ENCODE assay signal across 9 cellular contexts in genomic region chr17:4594406-4595349, GRCh38. TPM values are rescaled to one million over a fixed set of nuclear protein-coding genes. Genes with fewer than 3 reads are reported as not detected.
A peak's percentile ranks its signal among the peaks of the same experiment; 100 is the strongest.
DNase-seq lines count a peak whose midpoint lies in the region; ATAC-seq, FAIRE-seq and TF ChIP-seq lines count a peak whose summit lies in the region.
"Had no signal": no experiment of that assay in that cellular context is flagged by ENCODE, and none has a peak within 500 bp of the region (broad histone marks: within the 10 kb centered on the region; RNA-seq: fewer than 3 reads in every experiment).

No MANE protein-coding gene starts in this region.

- POLR2A ChIA-PET in WTC11 (lab: Charles Lee): interaction anchor here (0.8 kb wide), 2 partner anchors 12 to 31 kb away, joined by 3 read pairs; no protein-coding TSS in a partner anchor

- H3K4me3 Mint-ChIP-seq in WTC11: no peak overlapping the region
- no peak overlapping the region for H3K4me3 Mint-ChIP-seq in endothelial cell (ENCODE audit: unreplicated experiment)

- FAIRE-seq in GM12892 (lab: Jason Lieb, UNC): no peak
- FAIRE-seq: keratinocyte had no signal

- 80 to 85% (median 84%) methylated on average over 31 to 33 of the region's 33 CpGs for WGBS in ovary, 3 donors

- H3K9me3 Mint-ChIP-seq in WTC11 (no peaks in the 10 kb centered on the region), endothelial cell (ENCODE audit: unreplicated experiment) (no peaks in the 10 kb centered on the region)

- no peak overlapping the region for H3K27ac Mint-ChIP-seq in WTC11
- peak overlapping the region; percentile 52 for H3K27ac Mint-ChIP-seq in endothelial cell (ENCODE audit: unreplicated experiment)

- ATAC-seq in WTC11 (peak; percentile 75), GM18511 (IDR thresholded peaks at IDR 0.05; ENCODE audit: unreplicated experiment) (no peak)

- H3K27me3 Mint-ChIP-seq in WTC11 (ENCODE audit: low read depth): no peaks in the 10 kb centered on the region
- peaks cover 11% of the 10 kb centered on the region for H3K27me3 Mint-ChIP-seq in endothelial cell (ENCODE audit: unreplicated experiment)

- TF ChIP-seq CTCF in WTC11 (IDR thresholded peaks at IDR 0.05): peak; percentile 55
- TF ChIP-seq CTCF in endothelial cell (IDR thresholded peaks at IDR 0.05; ENCODE audit: unreplicated experiment): peak; percentile 48
- no peak for TF ChIP-seq CTCF in ovary (IDR thresholded peaks at IDR 0.05)

- H3K27me3 ChIP-seq in ovary: no peaks in the 10 kb centered on the region

- TF ChIP-seq EP300 in ovary (IDR thresholded peaks at IDR 0.05): no peak

- no peaks in the 10 kb centered on the region for H3K36me3 ChIP-seq in ovary

- no peak overlapping the region for H3K4me3 ChIP-seq in ovary

- CTCF ChIA-PET in WTC11 (lab: Charles Lee): interaction anchor here (0.5 to 2.4 kb wide), 26 partner anchors 8 to 1459 kb away, joined by 3 to 23 read pairs (median 4); partner anchors contain the start of genes ARRB2, GGT6, SMTNL2 and SPNS2

- H3K36me3 Mint-ChIP-seq in WTC11 (no peaks in the 10 kb centered on the region), endothelial cell (ENCODE audit: low read depth, unreplicated experiment) (no peaks in the 10 kb centered on the region)

- H3K27ac ChIP-seq in ovary: no peak overlapping the region

- H3K4me1 ChIP-seq in ovary (ENCODE audit: insufficient read depth): peaks cover 18% of the 10 kb centered on the region

- no peak for TF ChIP-seq POLR2A in GM12892 (IDR thresholded peaks at IDR 0.05; ENCODE audit: low read depth, low read length)
- TF ChIP-seq POLR2A in ovary (IDR thresholded peaks at IDR 0.05): no peak

- no peaks in the 10 kb centered on the region for H3K9me3 ChIP-seq in ovary

- H3K4me1 Mint-ChIP-seq in WTC11: peaks cover 20% of the 10 kb centered on the region
- H3K4me1 Mint-ChIP-seq in endothelial cell (ENCODE audit: unreplicated experiment): peaks cover 10% of the 10 kb centered on the region

- DNase-seq in GM12892 (ENCODE audit: insufficient read length) (peak; percentile 64), WTC11 (ENCODE audit: low spot score) (peak; percentile 76), endothelial cell (ENCODE audit: low spot score) (peak; percentile 69), NCI-H345 treated with DMSO at 0.1 percent for 48 hours (lab: John Stamatoyannopoulos, UW; ENCODE audit: unreplicated experiment) (no peak), ovary (no peak), NCI-H2029 treated with DMSO at 0.1 percent for 48 hours (lab: John Stamatoyannopoulos, UW) (no peak)
- DNase-seq in stimulated activated CD4-positive, alpha-beta T cell treated with anti-CD3 and anti-CD28 coated beads, Interleukin-12 subunit alpha, Interleukin-12 subunit beta, amount 100 ng/mL, for 48 hours (ENCODE audit: low read depth in 2 of 3, low spot score in 1 of 3): peak in 2 of 3 donors; percentile 10 to 29

- intact Hi-C loops in ovary (cut with DNase I): no loop called here

TF ChIP-seq in WTC11, 78 proteins besides CTCF, POLR2A, EP300 and RAD21:
- TF ChIP-seq, protein P1, sequence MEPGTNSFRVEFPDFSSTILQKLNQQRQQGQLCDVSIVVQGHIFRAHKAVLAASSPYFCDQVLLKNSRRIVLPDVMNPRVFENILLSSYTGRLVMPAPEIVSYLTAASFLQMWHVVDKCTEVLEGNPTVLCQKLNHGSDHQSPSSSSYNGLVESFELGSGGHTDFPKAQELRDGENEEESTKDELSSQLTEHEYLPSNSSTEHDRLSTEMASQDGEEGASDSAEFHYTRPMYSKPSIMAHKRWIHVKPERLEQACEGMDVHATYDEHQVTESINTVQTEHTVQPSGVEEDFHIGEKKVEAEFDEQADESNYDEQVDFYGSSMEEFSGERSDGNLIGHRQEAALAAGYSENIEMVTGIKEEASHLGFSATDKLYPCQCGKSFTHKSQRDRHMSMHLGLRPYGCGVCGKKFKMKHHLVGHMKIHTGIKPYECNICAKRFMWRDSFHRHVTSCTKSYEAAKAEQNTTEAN (CRISPR knock-in tag; IDR thresholded peaks at IDR 0.05): no peak
- TF ChIP-seq FOXP1 (CRISPR knock-in tag; IDR thresholded peaks at IDR 0.05; ENCODE audit: borderline replicate concordance): peak; percentile 37; the same call in 1 of the 2 replicates
TF ChIP-seq in WTC11: peak in this region for 1.

RNA-seq across cellular contexts. Expression of gene SMTNL2, which starts 10.3 kb away (rescaled TPM):
- not detected for polyA plus RNA-seq in GM12892 (2012; ENCODE audit: missing spikeins)
- 2.7 to 3.8 TPM (median 3.8 TPM) in 3 replicates for total RNA-seq in WTC11 (2021)
- total RNA-seq in endothelial cell (ENCODE audit: unreplicated experiment): 0.59 TPM
- 10 to 100 TPM in 5 of 7 donors, 1 to 10 TPM in 2; 3.7 to 34.3 (median 17.8) TPM for total RNA-seq in ovary
- 1 to 10 TPM; 4.7 to 4.8 TPM for polyA plus RNA-seq in ovary
- polyA plus RNA-seq: keratinocyte had no signal

RNA-seq across cellular contexts. Expression of gene GGT6, which starts 34.3 kb away (rescaled TPM):
- not detected for polyA plus RNA-seq in GM12892 (2012; ENCODE audit: missing spikeins)
- total RNA-seq in WTC11 (2021) (0.07 to 0.37 TPM (median 0.18 TPM) in 3 replicates), endothelial cell (ENCODE audit: unreplicated experiment) (not detected), ovary (10 to 100 TPM in 1 of 7 donors, 1 to 10 TPM in 4, under 1 TPM in 2; 0.58 to 31.5 (median 1.5) TPM)
- polyA plus RNA-seq in ovary: under 1 TPM; 0.08 to 0.36 TPM

RNA-seq across cellular contexts. Expression of gene MYBBP1A, which starts 39.5 kb away (rescaled TPM):
- polyA plus RNA-seq in GM12892 (2012; ENCODE audit: missing spikeins): 29.3 TPM
- total RNA-seq in WTC11 (2021) (108 to 163 TPM (median 118 TPM) in 3 replicates), endothelial cell (ENCODE audit: unreplicated experiment) (32.4 TPM), ovary (10 to 100 TPM; 18.5 to 71.4 (median 46.4) TPM)
- polyA plus RNA-seq in ovary: 10 to 100 TPM; 12.7 to 24.3 TPM

RNA-seq across cellular contexts. Expression of gene ALOX15, which starts 46.8 kb away (rescaled TPM):
- not detected for polyA plus RNA-seq in GM12892 (2012; ENCODE audit: missing spikeins)
- total RNA-seq in WTC11 (2021) (0.32 to 0.82 TPM (median 0.50 TPM) in 3 replicates), endothelial cell (ENCODE audit: unreplicated experiment) (17.0 TPM), ovary (1 to 10 TPM in 2 of 7 donors, under 1 TPM in 2, not detected in 3; 0.07 to 4.1 (median 1.4) TPM)
- polyA plus RNA-seq in ovary: under 1 TPM; 0.17 to 0.58 TPM

Comparison
In these comparisons a context has a peak if more than half of its experiments do, and no peak if none do; other contexts are left out.
1. DNase-seq: peak in GM12892 (single experiment), WTC11 (single experiment), endothelial cell (single experiment) and stimulated activated CD4-positive, alpha-beta T cell treated with anti-CD3 and anti-CD28 coated beads, Interleukin-12 subunit alpha, Interleukin-12 subunit beta, amount 100 ng/mL, for 48 hours (2 of 3); none in NCI-H345 treated with DMSO at 0.1 percent for 48 hours (single experiment), ovary (0 of 5) and NCI-H2029 treated with DMSO at 0.1 percent for 48 hours (single experiment).
2. CTCF ChIP-seq: peak in WTC11 (single experiment) and endothelial cell (single experiment); none in ovary (0 of 3).